In the genomic region with DNA sequence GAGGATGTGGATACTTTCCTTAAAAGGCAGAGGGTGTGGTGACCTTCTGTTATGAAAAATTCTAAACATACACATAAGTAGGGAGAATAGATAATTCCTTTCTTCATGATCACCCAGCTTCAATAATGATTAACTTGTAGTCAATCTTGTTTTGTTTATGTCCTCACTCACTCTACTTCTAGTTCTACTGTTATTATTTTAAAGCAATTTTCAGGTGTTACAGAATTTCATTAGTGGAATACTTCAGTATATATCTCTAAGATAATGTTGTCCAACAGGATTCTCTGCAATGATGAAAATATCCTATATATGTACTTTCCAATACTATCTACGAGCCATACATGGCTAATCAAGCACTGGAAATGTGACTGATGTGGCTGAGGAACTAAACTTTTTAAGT, we compare ENCODE assay signal across 20 cellular contexts.
"Had no signal": no experiment of that assay in that cellular context is flagged by ENCODE, and none has a peak within 500 bp of the region (broad histone marks: within the 10 kb centered on the region; RNA-seq: fewer than 3 reads in every experiment).

No MANE protein-coding gene starts in this region.

- H3K4me1 ChIP-seq: adrenal gland, Peyer's patch had no signal

- H3K36me3 ChIP-seq: adrenal gland, Peyer's patch had no signal

- H3K9me3 ChIP-seq: adrenal gland, Peyer's patch had no signal

- H3K27ac ChIP-seq: adrenal gland, Peyer's patch, RWPE1 had no signal

- ATAC-seq: activated CD8-positive, alpha-beta T cell treated with anti-CD3 and anti-CD28 coated beads, Interleukin-2, amount 10 ng/mL, durations not matched to agents 7 days and 5 days; WTC11 had no signal

- H3K27me3 ChIP-seq: adrenal gland, Peyer's patch had no signal

- H3K4me3 ChIP-seq: adrenal gland, Peyer's patch had no signal

- DNase-seq: activated CD4-positive, alpha-beta T cell treated with anti-CD3 and anti-CD28 coated beads for 48 hours; activated CD4-positive, alpha-beta T cell treated with anti-CD3 and anti-CD28 coated beads, Interleukin-2, amount 50 U/mL, for 4 hours; activated CD4-positive, CD25-positive, alpha-beta regulatory T cell treated with anti-CD3 and anti-CD28 coated beads, Interleukin-2, amount 50 U/mL, for 72 hours; activated CD8-positive, alpha-beta memory T cell treated with anti-CD3 and anti-CD28 coated beads, Interleukin-2, amount 50 U/mL, for 48 hours; activated CD8-positive, alpha-beta T cell treated with anti-CD3 and anti-CD28 coated beads, Interleukin-2, amount 10 ng/mL, durations not matched to agents 7 days and 5 days; activated naive CD4-positive, alpha-beta T cell treated with anti-CD3 and anti-CD28 coated beads, Interleukin-2, amount 50 U/mL, for 16 hours; activated naive CD8-positive, alpha-beta T cell treated with anti-CD3 and anti-CD28 coated beads, Interleukin-2, amount 10 ng/mL, durations not matched to agents 7 days and 5 days; activated T-cell treated with anti-CD3 and anti-CD28 coated beads, Interleukin-2, amount 50 U/mL, for 1 hour; adrenal gland; caudate nucleus; Karpas-422; NCI-H1105 treated with DMSO at 0.1 percent for 48 hours; NCI-H1436 treated with DMSO at 0.1 percent for 48 hours; NCI-H187; NCI-H2081; NCI-H510A treated with DMSO at 0.1 percent for 48 hours; Peyer's patch; SHP77 treated with DMSO at 0.1 percent for 48 hours had no signal
